8 cellular contexts compared by ENCODE assay signal in the genomic region with DNA sequence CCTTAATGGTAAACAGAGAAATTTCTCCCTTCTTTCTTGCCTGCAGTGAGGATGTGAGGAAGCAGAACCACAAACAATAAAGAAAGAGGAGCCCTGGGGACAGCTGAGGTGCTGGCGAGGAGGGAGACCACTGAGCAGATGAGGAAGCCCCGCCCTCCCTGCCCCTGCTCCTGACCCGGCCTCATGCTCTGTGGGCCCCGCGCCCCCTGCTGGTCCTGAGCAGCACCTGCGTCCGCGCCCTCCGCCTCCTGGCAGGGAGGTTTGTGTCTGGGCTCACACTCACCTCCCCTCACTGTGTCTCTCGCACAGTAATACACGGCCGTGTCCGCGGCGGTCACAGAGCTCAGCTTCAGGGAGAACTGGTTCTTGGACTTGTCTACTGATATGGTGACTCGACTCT.
DNase-seq lines count a peak whose midpoint lies in the region; ATAC-seq, FAIRE-seq and TF ChIP-seq lines count a peak whose summit lies in the region.
"Not testable (repeated sequence)": the region's sequence is repeated elsewhere in the genome, so short reads cannot be mapped to it uniquely, and the experiment has no call there.

No MANE protein-coding gene starts in this region.

- TF ChIP-seq RAD21 in HepG2 (CRISPR knock-in tag; IDR thresholded peaks at IDR 0.05) = not testable (repeated sequence)

- intact Hi-C loops in HepG2 (cut with micrococcal nuclease; ENCODE audit: unreplicated experiment) = not testable (repeated sequence)

- H3K4me1 ChIP-seq in HepG2 (ENCODE audit: insufficient read depth, low read length) = not testable (repeated sequence)

- H3K27ac ChIP-seq in HepG2 (ENCODE audit: extremely low read length, insufficient read depth, low read length) = not testable (repeated sequence)

- TF ChIP-seq EP300 in HepG2 (IDR thresholded peaks at IDR 0.05; ENCODE audit: low read depth in 2 of 2, low read length in 2 of 2); HepG2 (CRISPR knock-in tag; IDR thresholded peaks at IDR 0.05; ENCODE audit: borderline replicate concordance): not testable (repeated sequence)

- H2AFZ ChIP-seq in HepG2 (ENCODE audit: low read length) = not testable (repeated sequence)

- TF ChIP-seq POLR2A in GM18505 (IDR thresholded peaks at IDR 0.05; ENCODE audit: borderline replicate concordance, extremely low read depth, insufficient read depth, insufficient read length); HepG2 (IDR thresholded peaks at IDR 0.05; ENCODE audit: insufficient read depth in 1 of 2, low read depth in 2 of 2, low read length in 2 of 2): not testable (repeated sequence)

- not testable (repeated sequence) for H3K27me3 ChIP-seq in HepG2 (ENCODE audit: control insufficient read depth in 1 of 2, insufficient read depth in 2 of 2, low read length in 2 of 2)

- no CpG with 5 or more reads among the region's 16 CpGs for WGBS in HepG2 (ENCODE audit: low lambda C conversion rate)

- DNase-seq in HepG2 (ENCODE audit: low spot score) = not testable (repeated sequence)

- not testable (repeated sequence) for H3K9ac ChIP-seq in HepG2 (ENCODE audit: insufficient read depth, low read depth, low read length)

- ATAC-seq in GM18505 (IDR thresholded peaks at IDR 0.05; ENCODE audit: unreplicated experiment) (peak; percentile 59), GM18907 (IDR thresholded peaks at IDR 0.05; ENCODE audit: unreplicated experiment) (peak; percentile 62), GM19438 (IDR thresholded peaks at IDR 0.05; ENCODE audit: low read depth, unreplicated experiment) (peak; percentile 65), GM21619 (IDR thresholded peaks at IDR 0.05; ENCODE audit: unreplicated experiment) (peak; percentile 66), HG02798 (IDR thresholded peaks at IDR 0.05; ENCODE audit: poor library complexity, unreplicated experiment) (peak; percentile 64), HG03175 (IDR thresholded peaks at IDR 0.05; ENCODE audit: unreplicated experiment) (peak; percentile 79), HG03520 (IDR thresholded peaks at IDR 0.05; ENCODE audit: unreplicated experiment) (peak; percentile 91), HepG2 (peak; percentile 54; the same call in 1 of the 3 replicates)

- POLR2A ChIA-PET in HepG2 (lab: Yijun Ruan, JAX) = not testable (repeated sequence)

- not testable (repeated sequence) for H3K9me3 ChIP-seq in HepG2 (ENCODE audit: low read length)

- BruUV-seq in HepG2 (replicated peaks; lab: Mats Ljungman, UMichigan) = not testable (repeated sequence)

- CTCF ChIA-PET in HepG2 (lab: Yijun Ruan, JAX; ENCODE audit: low intra/inter-chr PET ratio, low total read pairs) = not testable (repeated sequence)

- in situ Hi-C loops in HepG2 (cut with HindIII; ENCODE audit: extremely low pct_ligation_motif_present, low pct_unique_long_range_greater_than_20kb) = not testable (repeated sequence)

- TF ChIP-seq CTCF in HepG2 (CRISPR knock-in tag; IDR thresholded peaks at IDR 0.05) = not testable (repeated sequence)

- not testable (repeated sequence) for H3K4me2 ChIP-seq in HepG2 (ENCODE audit: low read depth, low read length)

- H3K4me3 ChIP-seq in HepG2 (replicated peaks in 1 of 3; ENCODE audit: insufficient read depth in 1 of 3, low read depth in 2 of 3, low read length in 3 of 3) = not testable (repeated sequence)

- H3K79me2 ChIP-seq in HepG2 (ENCODE audit: insufficient read depth, low read length) = not testable (repeated sequence)

- not testable (repeated sequence) for FAIRE-seq in HepG2 (lab: Jason Lieb, UNC)

- not testable (repeated sequence) for H3K36me3 ChIP-seq in HepG2 (replicated peaks in 1 of 2; ENCODE audit: control insufficient read depth in 1 of 2, insufficient read depth in 2 of 2, low read length in 2 of 2)

- not testable (repeated sequence) for H4K20me1 ChIP-seq in HepG2 (ENCODE audit: insufficient read depth, low read length)
